32 cellular contexts compared by ENCODE assay signal in the genomic region with DNA sequence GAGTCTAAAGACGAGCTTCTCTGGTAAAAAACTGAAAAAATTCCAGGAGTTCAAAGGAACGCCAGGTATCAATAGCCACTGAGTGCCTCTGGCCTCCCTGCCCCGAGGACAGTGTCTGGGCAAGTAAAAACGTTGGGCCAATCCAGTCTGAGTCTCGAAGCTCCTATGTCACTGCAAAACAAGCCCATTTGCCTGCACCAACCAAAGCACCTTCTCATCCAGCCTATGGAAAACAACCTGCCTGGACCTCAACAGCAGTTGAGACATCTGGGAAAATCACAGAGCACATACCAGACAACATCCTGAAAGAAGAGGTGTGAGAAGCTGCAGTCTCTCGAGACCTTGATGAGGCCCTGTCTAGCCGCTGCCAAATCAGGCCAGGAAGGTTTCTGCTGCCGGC. TPM values are rescaled to one million over a fixed set of nuclear protein-coding genes. Genes with fewer than 3 reads are reported as not detected.
DNase-seq lines count a peak whose midpoint lies in the region; ATAC-seq and TF ChIP-seq lines count a peak whose summit lies in the region.
"Had no signal": no experiment of that assay in that cellular context is flagged by ENCODE, and none has a peak within 500 bp of the region (broad histone marks: within the 10 kb centered on the region; RNA-seq: fewer than 3 reads in every experiment).

No MANE protein-coding gene starts in this region.

- H3K18ac ChIP-seq in mesenchymal stem cell (ENCODE audit: low read depth in 1 of 2, low read length in 2 of 2) = no peak overlapping the region

- TF ChIP-seq CTCF in WTC11 (IDR thresholded peaks at IDR 0.05) (no peak), type B pancreatic cell (conservative IDR thresholded peaks at IDR 0.05) (no peak), GM13976 (IDR thresholded peaks at IDR 0.05; ENCODE audit: borderline replicate concordance, control extremely low read depth, extremely low read depth, insufficient read depth, missing control alignments) (no peak)

- H2BK5ac ChIP-seq in mesenchymal stem cell (ENCODE audit: low read depth, low read length, poor library complexity, severe bottlenecking) = no peak overlapping the region

- H3K4ac ChIP-seq in mesenchymal stem cell (ENCODE audit: low read depth in 1 of 2, low read length in 2 of 2) = no peak overlapping the region

- POLR2A ChIA-PET in WTC11 (lab: Charles Lee) = no interaction called here

- no peak overlapping the region for H4K8ac ChIP-seq in mesenchymal stem cell (ENCODE audit: low read length)

- no peak overlapping the region for H3K4me3 ChIP-seq in mesenchymal stem cell (ENCODE audit: insufficient read depth in 1 of 2, low read depth in 1 of 2, low read length in 2 of 2)
- H3K4me3 ChIP-seq: gastrocnemius medialis, HAP-1, lung, neural progenitor cell, PC-9, right atrium auricular region, tibial artery had no signal

- WGBS in mesenchymal stem cell = 92% methylated on average over 8 of the region's 8 CpGs

- H2BK12ac ChIP-seq in mesenchymal stem cell (ENCODE audit: low read length in 2 of 2) = no peak overlapping the region

- no peak overlapping the region for H2AK5ac ChIP-seq in mesenchymal stem cell (ENCODE audit: low read length, severe bottlenecking)

- in situ Hi-C loops in GM13976 (cut with MboI; ENCODE audit: low sequenced_read_pairs, unreplicated experiment) = no loop called here

- H3K36me3 ChIP-seq in mesenchymal stem cell (ENCODE audit: control insufficient read depth in 1 of 2, insufficient read depth in 2 of 2, low read depth in 1 of 2, low read length in 2 of 2) = peaks cover 0 to 16% of the 10 kb centered on the region in 2 experiments
- H3K36me3 ChIP-seq: gastrocnemius medialis, neural progenitor cell, right atrium auricular region had no signal

- H3K27ac Mint-ChIP-seq in activated T-cell treated with anti-CD3 and anti-CD28 coated beads, Interleukin-2, amount 50 U/mL, for 24 hours = peak overlapping the region; percentile 47
- H3K27ac Mint-ChIP-seq in WTC11 (peak overlapping the region; percentile 77), type B pancreatic cell (peak overlapping the region; percentile 51)
- H3K27ac Mint-ChIP-seq: activated CD8-positive, alpha-beta T cell treated with anti-CD3 and anti-CD28 coated beads for 36 hours; activated naive CD4-positive, alpha-beta T cell treated with anti-CD3 and anti-CD28 coated beads, Interleukin-2, amount 50 U/mL, for 24 hours; neural progenitor cell; T-helper 1 cell treated with Interleukin-12 subunit alpha and Interleukin-12 subunit beta and Interleukin-4 antibody, amounts not matched to agents 30 μg/mL and 1 μg/mL, for 36 hours had no signal

- H3K4me1 ChIP-seq in mesenchymal stem cell (ENCODE audit: control insufficient read depth, insufficient read depth, low read depth, low read length) = peaks cover 4% of the 10 kb centered on the region
- H3K4me1 ChIP-seq: HAP-1, neural progenitor cell had no signal

- H2BK15ac ChIP-seq in mesenchymal stem cell (ENCODE audit: low read depth, poor library complexity, severe bottlenecking) = no peak overlapping the region

- no peak overlapping the region for H3K4me2 ChIP-seq in mesenchymal stem cell (ENCODE audit: low read length, poor library complexity, severe bottlenecking)
- H3K4me2 ChIP-seq: neural progenitor cell, PC-9, SK-N-SH had no signal

- H3K23ac ChIP-seq in mesenchymal stem cell (ENCODE audit: low read length in 2 of 2) = no peak overlapping the region

- H3K4me3 Mint-ChIP-seq in activated T-cell treated with anti-CD3 and anti-CD28 coated beads, Interleukin-2, amount 50 U/mL, for 24 hours = no peak overlapping the region
- H3K4me3 Mint-ChIP-seq in WTC11 (no peak overlapping the region), type B pancreatic cell (no peak overlapping the region)
- H3K4me3 Mint-ChIP-seq: activated CD8-positive, alpha-beta T cell treated with anti-CD3 and anti-CD28 coated beads for 36 hours; activated naive CD4-positive, alpha-beta T cell treated with anti-CD3 and anti-CD28 coated beads, Interleukin-2, amount 50 U/mL, for 24 hours; brain; neural progenitor cell; T-helper 1 cell treated with Interleukin-12 subunit alpha and Interleukin-12 subunit beta and Interleukin-4 antibody, amounts not matched to agents 30 μg/mL and 1 μg/mL, for 36 hours had no signal

- H3K14ac ChIP-seq in mesenchymal stem cell (ENCODE audit: low read length in 2 of 2) = no peak overlapping the region

- CTCF ChIA-PET in WTC11 (lab: Charles Lee) = interaction anchor here (0.7 to 8.7 kb wide), 2 partner anchors 12 to 13 kb away, joined by 3 to 71 read pairs; no protein-coding TSS in a partner anchor

- no peak overlapping the region for H4K91ac ChIP-seq in mesenchymal stem cell (ENCODE audit: low read length)

- DNase-seq in activated T-cell treated with anti-CD3 and anti-CD28 coated beads, Interleukin-2, amount 50 U/mL, for 24 hours = no peak
- DNase-seq in activated T-cell treated with anti-CD3 and anti-CD28 coated beads for 4 hours = no peak
- no peak for DNase-seq in WTC11 (ENCODE audit: low spot score)
- peak; percentile 13 for DNase-seq in mesenchymal stem cell
- DNase-seq in type B pancreatic cell (ENCODE audit: extremely low spot score, unreplicated experiment) = no peak
- no peak for DNase-seq in NCI-H1105 (lab: John Stamatoyannopoulos, UW)
- no peak for DNase-seq in stimulated activated CD4-positive, alpha-beta T cell treated with anti-CD3 and anti-CD28 coated beads, Interleukin-2, amount 100 ng/mL, for 24 hours
- no peak for DNase-seq in GM13976 (ENCODE audit: low spot score)
- DNase-seq: activated CD4-positive, alpha-beta T cell treated with anti-CD3 and anti-CD28 coated beads for 1 hour; activated CD8-positive, alpha-beta T cell treated with anti-CD3 and anti-CD28 coated beads for 36 hours; amniotic stem cell; gastrocnemius medialis; Karpas-422; NCI-H1417; NCI-H2029 treated with DMSO at 0.1 percent for 48 hours; NCI-H526; NK-92 treated with Interleukin-12 subunit alpha and Interleukin-12 subunit beta, amount 100 ng/mL, for 24 hours; PC-9; SK-N-SH; small intestine; stimulated activated CD4-positive, alpha-beta T cell treated with anti-CD3 and anti-CD28 coated beads, Interleukin-1b, Interleukin-23, amount 100 ng/mL, for 48 hours; stimulated activated CD8-positive, alpha-beta memory T cell treated with anti-CD3 and anti-CD28 coated beads, Interleukin-4, amount 100 ng/mL, for 48 hours; tibial artery had no signal

- peaks cover 53% of the 10 kb centered on the region for H3K79me1 ChIP-seq in mesenchymal stem cell (replicated peaks; ENCODE audit: low read length, poor library complexity, severe bottlenecking)

- H3K4me1 Mint-ChIP-seq in activated T-cell treated with anti-CD3 and anti-CD28 coated beads, Interleukin-2, amount 50 U/mL, for 24 hours (ENCODE audit: low read depth) = peaks cover 62% of the 10 kb centered on the region
- H3K4me1 Mint-ChIP-seq in WTC11 (peaks cover 27% of the 10 kb centered on the region), type B pancreatic cell (ENCODE audit: unreplicated experiment) (peaks cover 17% of the 10 kb centered on the region)

- ATAC-seq in WTC11 = no peak
- ATAC-seq: activated CD8-positive, alpha-beta T cell treated with anti-CD3 and anti-CD28 coated beads for 36 hours; gastrocnemius medialis had no signal

- no peak overlapping the region for H3K27ac ChIP-seq in mesenchymal stem cell (ENCODE audit: low read length, poor library complexity, severe bottlenecking)
- H3K27ac ChIP-seq: 22Rv1, C4-2B, gastrocnemius medialis, neural progenitor cell, PC-9, right atrium auricular region, tibial artery had no signal

- no peak overlapping the region for H2AFZ ChIP-seq in mesenchymal stem cell (ENCODE audit: low read depth, low read length)
- H2AFZ ChIP-seq: neural progenitor cell, PC-9 had no signal

- no peaks in the 10 kb centered on the region for H3K27me3 ChIP-seq in mesenchymal stem cell (ENCODE audit: control insufficient read depth in 1 of 2, insufficient read depth in 1 of 2, low read length in 2 of 2)
- H3K27me3 ChIP-seq: gastrocnemius medialis, neural progenitor cell, right atrium auricular region, tibial artery had no signal

- H3K36me3 Mint-ChIP-seq in activated T-cell treated with anti-CD3 and anti-CD28 coated beads, Interleukin-2, amount 50 U/mL, for 24 hours (ENCODE audit: low read depth) = peaks cover 48% of the 10 kb centered on the region
- peaks cover 22% of the 10 kb centered on the region for H3K36me3 Mint-ChIP-seq in WTC11
- H3K36me3 Mint-ChIP-seq in type B pancreatic cell = peaks cover 21% of the 10 kb centered on the region
- H3K36me3 Mint-ChIP-seq: activated naive CD4-positive, alpha-beta T cell treated with anti-CD3 and anti-CD28 coated beads, Interleukin-2, amount 50 U/mL, for 24 hours had no signal

- no peaks in the 10 kb centered on the region for H3K9me3 ChIP-seq in mesenchymal stem cell (ENCODE audit: control insufficient read depth, low read length)
- H3K9me3 ChIP-seq: gastrocnemius medialis, HAP-1, right atrium auricular region, SK-N-SH, tibial artery had no signal

- H3K9me3 Mint-ChIP-seq in activated T-cell treated with anti-CD3 and anti-CD28 coated beads, Interleukin-2, amount 50 U/mL, for 24 hours = no peaks in the 10 kb centered on the region
- 0 out of 2 replicates have a peak, but pooled peaks cover 9% of the 10 kb centered on the region for H3K9me3 Mint-ChIP-seq in WTC11
- no peaks in the 10 kb centered on the region for H3K9me3 Mint-ChIP-seq in type B pancreatic cell
- H3K9me3 Mint-ChIP-seq: activated CD8-positive, alpha-beta T cell treated with anti-CD3 and anti-CD28 coated beads for 36 hours; activated naive CD4-positive, alpha-beta T cell treated with anti-CD3 and anti-CD28 coated beads, Interleukin-2, amount 50 U/mL, for 24 hours; T-helper 1 cell treated with Interleukin-12 subunit alpha and Interleukin-12 subunit beta and Interleukin-4 antibody, amounts not matched to agents 30 μg/mL and 1 μg/mL, for 36 hours had no signal

- H3K27me3 Mint-ChIP-seq in activated T-cell treated with anti-CD3 and anti-CD28 coated beads, Interleukin-2, amount 50 U/mL, for 24 hours = no peaks in the 10 kb centered on the region
- H3K27me3 Mint-ChIP-seq in WTC11 (ENCODE audit: low read depth) = no peaks in the 10 kb centered on the region
- H3K27me3 Mint-ChIP-seq in type B pancreatic cell = no peaks in the 10 kb centered on the region
- H3K27me3 Mint-ChIP-seq: activated CD8-positive, alpha-beta T cell treated with anti-CD3 and anti-CD28 coated beads for 36 hours; activated naive CD4-positive, alpha-beta T cell treated with anti-CD3 and anti-CD28 coated beads, Interleukin-2, amount 50 U/mL, for 24 hours; brain had no signal

- no peak overlapping the region for H2BK120ac ChIP-seq in mesenchymal stem cell (ENCODE audit: low read depth, low read length)

- H3K9ac ChIP-seq in mesenchymal stem cell (ENCODE audit: low read length) = no peak overlapping the region
- H3K9ac ChIP-seq: neural progenitor cell, SK-N-SH had no signal

TF ChIP-seq in WTC11, 78 proteins besides CTCF, POLR2A, EP300 and RAD21 (continues in another document):
- no peak for TF ChIP-seq CREB1 (CRISPR knock-in tag; IDR thresholded peaks at IDR 0.05)

RNA-seq across cellular contexts. Expression of gene RNF34, which starts 56.6 kb away (rescaled TPM):
- total RNA-seq in WTC11 (2021) (42.8 to 53.6 TPM (median 51.0 TPM) in 3 replicates), type B pancreatic cell (ENCODE audit: low replicate concordance) (44.3 and 47.8 TPM in 2 replicates)
- 27.9 TPM for polyA plus RNA-seq in mesenchymal stem cell (2013, experiment 1 of 2)
- 27.6 TPM for polyA plus RNA-seq in mesenchymal stem cell (2013, experiment 2 of 2)
